Comparison of ENCODE assay signal across 19 cellular contexts in the genomic region with DNA sequence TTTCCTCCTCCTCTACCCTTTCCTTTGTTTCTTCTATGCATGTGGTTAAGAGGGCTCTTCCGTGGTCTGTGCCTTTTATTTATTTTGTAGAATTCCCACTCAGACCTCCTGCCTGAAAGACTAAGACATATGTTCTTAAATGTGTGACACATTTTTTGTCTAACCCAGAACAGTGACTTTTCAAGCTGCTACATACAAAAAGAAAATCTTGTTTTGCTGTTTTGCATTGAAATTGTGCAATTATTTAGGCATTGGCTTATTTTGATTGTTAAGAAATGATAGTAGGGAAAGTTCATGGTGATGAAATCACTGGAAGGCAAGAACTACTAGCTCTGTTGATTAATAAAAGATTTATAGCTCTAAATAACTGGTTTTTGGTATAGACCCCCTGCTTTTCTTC.
A peak's percentile ranks its signal among the peaks of the same experiment; 100 is the strongest.
DNase-seq lines count a peak whose midpoint lies in the region; ATAC-seq and TF ChIP-seq lines count a peak whose summit lies in the region.
"Had no signal": no experiment of that assay in that cellular context is flagged by ENCODE, and none has a peak within 500 bp of the region (broad histone marks: within the 10 kb centered on the region; RNA-seq: fewer than 3 reads in every experiment).

No MANE protein-coding gene starts in this region.

- TF ChIP-seq CTCF in adrenal gland (IDR thresholded peaks at IDR 0.05) = no peak
- no peak for TF ChIP-seq CTCF in fibroblast of the aortic adventitia (IDR thresholded peaks at IDR 0.05; ENCODE audit: insufficient read depth, low read length)
- TF ChIP-seq CTCF in suprapubic skin (IDR thresholded peaks at IDR 0.05) = no peak

- H3K36me3 ChIP-seq in adrenal gland (replicated peaks in 1 of 2) (peaks cover 0 to 6% of the 10 kb centered on the region in 2 donors), suprapubic skin (peaks cover 14% of the 10 kb centered on the region)
- H3K36me3 ChIP-seq: thoracic aorta had no signal

- H3K4me3 ChIP-seq in adrenal gland (no peak overlapping the region), fibroblast of the aortic adventitia (ENCODE audit: low read depth, low read length) (no peak overlapping the region), suprapubic skin (no peak overlapping the region)
- H3K4me3 ChIP-seq: thoracic aorta had no signal

- H3K36me3 Mint-ChIP-seq in activated T-cell treated with anti-CD3 and anti-CD28 coated beads, Interleukin-2, amount 50 U/mL, for 72 hours (ENCODE audit: insufficient read depth in 2 of 2) = peaks cover 14 to 27% of the 10 kb centered on the region in 2 donors

- H3K27me3 ChIP-seq in adrenal gland (no peaks in the 10 kb centered on the region), suprapubic skin (no peaks in the 10 kb centered on the region)

- H3K9me3 ChIP-seq in adrenal gland (replicated peaks in 1 of 3) = no peaks in the 10 kb centered on the region
- H3K9me3 ChIP-seq in suprapubic skin = no peaks in the 10 kb centered on the region
- H3K9me3 ChIP-seq: thoracic aorta had no signal

- DNase-seq in activated T-cell treated with anti-CD3 and anti-CD28 coated beads, Interleukin-2, amount 50 U/mL, for 72 hours = no peak
- no peak for DNase-seq in activated T-cell treated with anti-CD3 and anti-CD28 coated beads, Interleukin-2, amount 50 U/mL, for 48 hours
- DNase-seq in adrenal gland = no peak
- peak; percentile 55 for DNase-seq in fibroblast of the aortic adventitia (ENCODE audit: low read depth)
- no peak for DNase-seq in suprapubic skin (ENCODE audit: low spot score in 2 of 2)
- no peak for DNase-seq in effector CD8-positive, alpha-beta T cell (lab: John Stamatoyannopoulos, UW)
- DNase-seq in activated CD4-positive, CD25-positive, alpha-beta regulatory T cell treated with anti-CD3 and anti-CD28 coated beads, Interleukin-2, amount 50 U/mL, for 72 hours = no peak
- DNase-seq in midbrain (lab: John Stamatoyannopoulos, UW) = no peak
- DNase-seq: activated CD8-positive, alpha-beta memory T cell treated with anti-CD3 and anti-CD28 coated beads, Interleukin-2, amount 10 ng/mL, durations not matched to agents 7 days and 5 days; cerebellar nuclear complex; GF-D8; hippocampal formation; NCI-H1436 treated with DMSO at 0.1 percent for 48 hours; NCI-H446 had no signal

- WGBS in adrenal gland, 4 donors = 37 to 89% (median 83%) methylated on average over 1 of the region's 1 CpG
- WGBS in suprapubic skin = 68% methylated on average over 1 of the region's 1 CpG

- intact Hi-C loops in adrenal gland (cut with DNase I) = no loop called here

- H3K27ac Mint-ChIP-seq in activated T-cell treated with anti-CD3 and anti-CD28 coated beads, Interleukin-2, amount 50 U/mL, for 72 hours = peak overlapping the region; percentile 20
- H3K27ac Mint-ChIP-seq: activated CD8-positive, alpha-beta memory T cell treated with anti-CD3 and anti-CD28 coated beads, Interleukin-2, amount 10 ng/mL, durations not matched to agents 7 days and 5 days; progenitor cell of endocrine pancreas had no signal

- peak overlapping the region in 3 of 5 donors; percentile 4 to 42 (median 16) for H3K27ac ChIP-seq in adrenal gland
- peak overlapping the region; percentile 26 for H3K27ac ChIP-seq in suprapubic skin
- H3K27ac ChIP-seq: epithelial cell of prostate, KMS-11, thoracic aorta had no signal

- no peak for TF ChIP-seq EP300 in suprapubic skin (IDR thresholded peaks at IDR 0.05)

- TF ChIP-seq POLR2A in adrenal gland (IDR thresholded peaks at IDR 0.05) (no peak), suprapubic skin (IDR thresholded peaks at IDR 0.05) (no peak)

- H3K9me3 Mint-ChIP-seq in activated T-cell treated with anti-CD3 and anti-CD28 coated beads, Interleukin-2, amount 50 U/mL, for 72 hours = peaks cover 0 to 3% of the 10 kb centered on the region in 2 donors
- H3K9me3 Mint-ChIP-seq: activated naive CD4-positive, alpha-beta T cell treated with anti-CD3 and anti-CD28 coated beads, Interleukin-2, amount 50 U/mL, for 24 hours had no signal

- ATAC-seq in activated T-cell treated with anti-CD3 and anti-CD28 coated beads, Interleukin-2, amount 50 U/mL, for 72 hours (replicated peaks in 1 of 2) = no peak
- ATAC-seq: activated CD8-positive, alpha-beta memory T cell treated with anti-CD3 and anti-CD28 coated beads, Interleukin-2, amount 10 ng/mL, durations not matched to agents 7 days and 5 days had no signal

- no peak overlapping the region for H3K4me3 Mint-ChIP-seq in activated T-cell treated with anti-CD3 and anti-CD28 coated beads, Interleukin-2, amount 50 U/mL, for 72 hours
- H3K4me3 Mint-ChIP-seq: activated CD8-positive, alpha-beta memory T cell treated with anti-CD3 and anti-CD28 coated beads, Interleukin-2, amount 10 ng/mL, durations not matched to agents 7 days and 5 days; activated naive CD4-positive, alpha-beta T cell treated with anti-CD3 and anti-CD28 coated beads, Interleukin-2, amount 50 U/mL, for 24 hours had no signal

- peaks cover 31% of the 10 kb centered on the region for H3K4me1 Mint-ChIP-seq in activated T-cell treated with anti-CD3 and anti-CD28 coated beads, Interleukin-2, amount 50 U/mL, for 72 hours (ENCODE audit: low read depth)

- H3K4me1 ChIP-seq in adrenal gland (replicated peaks in 1 of 2) (no peaks in the 10 kb centered on the region), suprapubic skin (peaks cover 6% of the 10 kb centered on the region)

- H3K27me3 Mint-ChIP-seq in activated T-cell treated with anti-CD3 and anti-CD28 coated beads, Interleukin-2, amount 50 U/mL, for 72 hours (ENCODE audit: low read depth) = no peaks in the 10 kb centered on the region
- H3K27me3 Mint-ChIP-seq: activated CD8-positive, alpha-beta memory T cell treated with anti-CD3 and anti-CD28 coated beads, Interleukin-2, amount 10 ng/mL, durations not matched to agents 7 days and 5 days; activated naive CD4-positive, alpha-beta T cell treated with anti-CD3 and anti-CD28 coated beads, Interleukin-2, amount 50 U/mL, for 24 hours; progenitor cell of endocrine pancreas had no signal
